ENCODE assay signal across 1 cellular context in the genomic region with DNA sequence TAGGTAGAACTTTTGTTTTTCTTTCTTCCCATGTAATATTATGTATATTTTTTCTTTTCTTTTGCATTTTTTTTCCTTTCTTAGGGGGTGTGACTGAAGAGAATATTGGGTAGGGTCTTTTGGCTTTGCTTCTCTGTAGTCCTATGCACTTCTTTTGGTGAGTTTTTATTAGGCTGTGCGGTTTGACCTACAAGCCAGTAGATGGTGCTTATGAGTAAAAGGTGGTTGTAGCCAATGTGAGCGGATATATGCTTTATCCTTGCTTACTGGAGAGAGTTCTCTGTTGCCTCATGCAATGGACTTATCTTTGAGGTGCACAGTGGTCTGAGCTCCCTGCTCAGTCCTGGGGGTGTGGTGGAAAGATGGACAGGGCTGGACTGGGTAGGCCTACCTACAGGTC.
TF ChIP-seq lines count a peak whose summit lies in the region.

No MANE protein-coding gene starts in this region.

TF ChIP-seq in GM23338, 12 proteins besides CTCF, POLR2A, EP300 and RAD21 (continued from another document):
- TF ChIP-seq, protein P1, sequence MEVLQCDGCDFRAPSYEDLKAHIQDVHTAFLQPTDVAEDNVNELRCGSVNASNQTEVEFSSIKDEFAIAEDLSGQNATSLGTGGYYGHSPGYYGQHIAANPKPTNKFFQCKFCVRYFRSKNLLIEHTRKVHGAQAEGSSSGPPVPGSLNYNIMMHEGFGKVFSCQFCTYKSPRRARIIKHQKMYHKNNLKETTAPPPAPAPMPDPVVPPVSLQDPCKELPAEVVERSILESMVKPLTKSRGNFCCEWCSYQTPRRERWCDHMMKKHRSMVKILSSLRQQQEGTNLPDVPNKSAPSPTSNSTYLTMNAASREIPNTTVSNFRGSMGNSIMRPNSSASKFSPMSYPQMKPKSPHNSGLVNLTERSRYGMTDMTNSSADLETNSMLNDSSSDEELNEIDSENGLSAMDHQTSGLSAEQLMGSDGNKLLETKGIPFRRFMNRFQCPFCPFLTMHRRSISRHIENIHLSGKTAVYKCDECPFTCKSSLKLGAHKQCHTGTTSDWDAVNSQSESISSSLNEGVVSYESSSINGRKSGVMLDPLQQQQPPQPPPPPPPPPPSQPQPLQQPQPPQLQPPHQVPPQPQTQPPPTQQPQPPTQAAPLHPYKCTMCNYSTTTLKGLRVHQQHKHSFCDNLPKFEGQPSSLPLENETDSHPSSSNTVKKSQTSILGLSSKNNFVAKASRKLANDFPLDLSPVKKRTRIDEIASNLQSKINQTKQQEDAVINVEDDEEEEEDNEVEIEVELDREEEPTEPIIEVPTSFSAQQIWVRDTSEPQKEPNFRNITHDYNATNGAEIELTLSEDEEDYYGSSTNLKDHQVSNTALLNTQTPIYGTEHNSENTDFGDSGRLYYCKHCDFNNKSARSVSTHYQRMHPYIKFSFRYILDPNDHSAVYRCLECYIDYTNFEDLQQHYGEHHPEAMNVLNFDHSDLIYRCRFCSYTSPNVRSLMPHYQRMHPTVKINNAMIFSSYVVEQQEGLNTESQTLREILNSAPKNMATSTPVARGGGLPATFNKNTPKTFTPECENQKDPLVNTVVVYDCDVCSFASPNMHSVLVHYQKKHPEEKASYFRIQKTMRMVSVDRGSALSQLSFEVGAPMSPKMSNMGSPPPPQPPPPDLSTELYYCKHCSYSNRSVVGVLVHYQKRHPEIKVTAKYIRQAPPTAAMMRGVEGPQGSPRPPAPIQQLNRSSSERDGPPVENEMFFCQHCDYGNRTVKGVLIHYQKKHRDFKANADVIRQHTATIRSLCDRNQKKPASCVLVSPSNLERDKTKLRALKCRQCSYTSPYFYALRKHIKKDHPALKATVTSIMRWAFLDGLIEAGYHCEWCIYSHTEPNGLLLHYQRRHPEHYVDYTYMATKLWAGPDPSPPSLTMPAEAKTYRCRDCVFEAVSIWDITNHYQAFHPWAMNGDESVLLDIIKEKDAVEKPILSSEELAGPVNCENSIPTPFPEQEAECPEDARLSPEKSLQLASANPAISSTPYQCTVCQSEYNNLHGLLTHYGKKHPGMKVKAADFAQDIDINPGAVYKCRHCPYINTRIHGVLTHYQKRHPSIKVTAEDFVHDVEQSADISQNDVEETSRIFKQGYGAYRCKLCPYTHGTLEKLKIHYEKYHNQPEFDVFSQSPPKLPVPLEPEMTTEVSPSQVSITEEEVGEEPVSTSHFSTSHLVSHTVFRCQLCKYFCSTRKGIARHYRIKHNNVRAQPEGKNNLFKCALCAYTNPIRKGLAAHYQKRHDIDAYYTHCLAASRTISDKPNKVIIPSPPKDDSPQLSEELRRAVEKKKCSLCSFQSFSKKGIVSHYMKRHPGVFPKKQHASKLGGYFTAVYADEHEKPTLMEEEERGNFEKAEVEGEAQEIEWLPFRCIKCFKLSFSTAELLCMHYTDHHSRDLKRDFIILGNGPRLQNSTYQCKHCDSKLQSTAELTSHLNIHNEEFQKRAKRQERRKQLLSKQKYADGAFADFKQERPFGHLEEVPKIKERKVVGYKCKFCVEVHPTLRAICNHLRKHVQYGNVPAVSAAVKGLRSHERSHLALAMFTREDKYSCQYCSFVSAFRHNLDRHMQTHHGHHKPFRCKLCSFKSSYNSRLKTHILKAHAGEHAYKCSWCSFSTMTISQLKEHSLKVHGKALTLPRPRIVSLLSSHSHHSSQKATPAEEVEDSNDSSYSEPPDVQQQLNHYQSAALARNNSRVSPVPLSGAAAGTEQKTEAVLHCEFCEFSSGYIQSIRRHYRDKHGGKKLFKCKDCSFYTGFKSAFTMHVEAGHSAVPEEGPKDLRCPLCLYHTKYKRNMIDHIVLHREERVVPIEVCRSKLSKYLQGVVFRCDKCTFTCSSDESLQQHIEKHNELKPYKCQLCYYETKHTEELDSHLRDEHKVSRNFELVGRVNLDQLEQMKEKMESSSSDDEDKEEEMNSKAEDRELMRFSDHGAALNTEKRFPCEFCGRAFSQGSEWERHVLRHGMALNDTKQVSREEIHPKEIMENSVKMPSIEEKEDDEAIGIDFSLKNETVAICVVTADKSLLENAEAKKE (CRISPR knock-in tag; IDR thresholded peaks at IDR 0.05), result no peak
- TF ChIP-seq JUNB (IDR thresholded peaks at IDR 0.05; ENCODE audit: unreplicated experiment) (no peak), ZNF114 (CRISPR knock-in tag; IDR thresholded peaks at IDR 0.05) (no peak), EZH2phosphoT487 (IDR thresholded peaks at IDR 0.05; ENCODE audit: unreplicated experiment) (no peak), POLR2AphosphoS5 (IDR thresholded peaks at IDR 0.05; ENCODE audit: low read depth) (no peak), CREB1 (CRISPR knock-in tag; IDR thresholded peaks at IDR 0.05; ENCODE audit: low read depth) (no peak), NANOG (IDR thresholded peaks at IDR 0.05; ENCODE audit: borderline replicate concordance) (no peak), STAT1 (IDR thresholded peaks at IDR 0.05; ENCODE audit: unreplicated experiment) (no peak), EZH2 (IDR thresholded peaks at IDR 0.05; ENCODE audit: low read depth, unreplicated experiment) (no peak)
- TF ChIP-seq, protein P2, sequence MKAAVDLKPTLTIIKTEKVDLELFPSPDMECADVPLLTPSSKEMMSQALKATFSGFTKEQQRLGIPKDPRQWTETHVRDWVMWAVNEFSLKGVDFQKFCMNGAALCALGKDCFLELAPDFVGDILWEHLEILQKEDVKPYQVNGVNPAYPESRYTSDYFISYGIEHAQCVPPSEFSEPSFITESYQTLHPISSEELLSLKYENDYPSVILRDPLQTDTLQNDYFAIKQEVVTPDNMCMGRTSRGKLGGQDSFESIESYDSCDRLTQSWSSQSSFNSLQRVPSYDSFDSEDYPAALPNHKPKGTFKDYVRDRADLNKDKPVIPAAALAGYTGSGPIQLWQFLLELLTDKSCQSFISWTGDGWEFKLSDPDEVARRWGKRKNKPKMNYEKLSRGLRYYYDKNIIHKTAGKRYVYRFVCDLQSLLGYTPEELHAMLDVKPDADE (IDR thresholded peaks at IDR 0.05), result no peak
- TF ChIP-seq, protein P3, sequence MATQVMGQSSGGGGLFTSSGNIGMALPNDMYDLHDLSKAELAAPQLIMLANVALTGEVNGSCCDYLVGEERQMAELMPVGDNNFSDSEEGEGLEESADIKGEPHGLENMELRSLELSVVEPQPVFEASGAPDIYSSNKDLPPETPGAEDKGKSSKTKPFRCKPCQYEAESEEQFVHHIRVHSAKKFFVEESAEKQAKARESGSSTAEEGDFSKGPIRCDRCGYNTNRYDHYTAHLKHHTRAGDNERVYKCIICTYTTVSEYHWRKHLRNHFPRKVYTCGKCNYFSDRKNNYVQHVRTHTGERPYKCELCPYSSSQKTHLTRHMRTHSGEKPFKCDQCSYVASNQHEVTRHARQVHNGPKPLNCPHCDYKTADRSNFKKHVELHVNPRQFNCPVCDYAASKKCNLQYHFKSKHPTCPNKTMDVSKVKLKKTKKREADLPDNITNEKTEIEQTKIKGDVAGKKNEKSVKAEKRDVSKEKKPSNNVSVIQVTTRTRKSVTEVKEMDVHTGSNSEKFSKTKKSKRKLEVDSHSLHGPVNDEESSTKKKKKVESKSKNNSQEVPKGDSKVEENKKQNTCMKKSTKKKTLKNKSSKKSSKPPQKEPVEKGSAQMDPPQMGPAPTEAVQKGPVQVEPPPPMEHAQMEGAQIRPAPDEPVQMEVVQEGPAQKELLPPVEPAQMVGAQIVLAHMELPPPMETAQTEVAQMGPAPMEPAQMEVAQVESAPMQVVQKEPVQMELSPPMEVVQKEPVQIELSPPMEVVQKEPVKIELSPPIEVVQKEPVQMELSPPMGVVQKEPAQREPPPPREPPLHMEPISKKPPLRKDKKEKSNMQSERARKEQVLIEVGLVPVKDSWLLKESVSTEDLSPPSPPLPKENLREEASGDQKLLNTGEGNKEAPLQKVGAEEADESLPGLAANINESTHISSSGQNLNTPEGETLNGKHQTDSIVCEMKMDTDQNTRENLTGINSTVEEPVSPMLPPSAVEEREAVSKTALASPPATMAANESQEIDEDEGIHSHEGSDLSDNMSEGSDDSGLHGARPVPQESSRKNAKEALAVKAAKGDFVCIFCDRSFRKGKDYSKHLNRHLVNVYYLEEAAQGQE (IDR thresholded peaks at IDR 0.05; ENCODE audit: unreplicated experiment), result no peak
